Comparison of ENCODE assay signal across 30 cellular contexts in genomic region chr1:247060771-247061170, GRCh38. TPM values are rescaled to one million over a fixed set of nuclear protein-coding genes. Genes with fewer than 3 reads are reported as not detected.
"Had no signal": no experiment of that assay in that cellular context is flagged by ENCODE, and none has a peak within 500 bp of the region (broad histone marks: within the 10 kb centered on the region; RNA-seq: fewer than 3 reads in every experiment).

No MANE protein-coding gene starts in this region.

- FAIRE-seq: colon, frontal cortex had no signal

- H3K4me1 ChIP-seq: adrenal gland had no signal

- ATAC-seq: activated CD4-positive, CD25-positive, alpha-beta regulatory T cell treated with anti-CD3 and anti-CD28 coated beads, Interleukin-2, amount 50 U/mL, for 24 hours; activated CD8-positive, alpha-beta memory T cell treated with anti-CD3 and anti-CD28 coated beads, Interleukin-2, amount 10 ng/mL, durations not matched to agents 7 days and 5 days; activated CD8-positive, alpha-beta T cell treated with anti-CD3 and anti-CD28 coated beads, Interleukin-2, amount 10 ng/mL, durations not matched to agents 7 days and 5 days; activated naive CD8-positive, alpha-beta T cell treated with anti-CD3 and anti-CD28 coated beads, Interleukin-2, amount 50 U/mL, for 24 hours; body of pancreas; effector memory CD8-positive, alpha-beta T cell had no signal

- DNase-seq: activated B cell treated with CpG ODN at 0.5 μM for 24 hours; activated CD4-positive, alpha-beta memory T cell treated with anti-CD3 and anti-CD28 coated beads for 36 hours; activated CD4-positive, alpha-beta T cell treated with anti-CD3 and anti-CD28 coated beads for 48 hours; activated CD8-positive, alpha-beta memory T cell treated with anti-CD3 and anti-CD28 coated beads, Interleukin-2, amount 10 ng/mL, durations not matched to agents 7 days and 5 days; activated CD8-positive, alpha-beta memory T cell treated with anti-CD3 and anti-CD28 coated beads, Interleukin-2, amount 50 U/mL, for 4 hours; activated CD8-positive, alpha-beta T cell treated with anti-CD3 and anti-CD28 coated beads, Interleukin-2, amount 10 ng/mL, durations not matched to agents 7 days and 5 days; activated effector memory CD4-positive, alpha-beta T cell treated with anti-CD3 and anti-CD28 coated beads, Interleukin-2, amount 50 U/mL, for 16 hours; activated naive CD4-positive, alpha-beta T cell treated with anti-CD3 and anti-CD28 coated beads for 36 hours; activated naive CD8-positive, alpha-beta T cell treated with anti-CD3 and anti-CD28 coated beads for 36 hours; activated naive CD8-positive, alpha-beta T cell treated with anti-CD3 and anti-CD28 coated beads, Interleukin-2, amount 50 U/mL, for 24 hours; activated T-cell treated with anti-CD3 and anti-CD28 coated beads, Interleukin-2, amount 50 U/mL, for 1 hour; activated T-cell treated with anti-CD3 and anti-CD28 coated beads, Interleukin-2, amount 50 U/mL, for 48 hours; adrenal gland; amygdala; aorta; body of pancreas; caudate nucleus; cortex of kidney; dermis blood vessel endothelial cell; effector CD4-positive, alpha-beta T cell; effector memory CD8-positive, alpha-beta T cell; erythroblast; foreskin fibroblast; head of caudate nucleus; T-helper 2 cell; WERI-Rb-1 had no signal

- H3K4me3 ChIP-seq: adrenal gland, body of pancreas, esophagus muscularis mucosa had no signal

- H3K27me3 ChIP-seq: adrenal gland, body of pancreas, esophagus muscularis mucosa had no signal

- H3K27ac ChIP-seq: adrenal gland, body of pancreas, esophagus muscularis mucosa, WERI-Rb-1 had no signal

- H3K9me3 ChIP-seq: esophagus muscularis mucosa had no signal

- H3K36me3 ChIP-seq: adrenal gland, esophagus muscularis mucosa had no signal

RNA-seq across cellular contexts. Expression of gene ZNF695, which starts 52.9 kb away (rescaled TPM):
- total RNA-seq: aorta, body of pancreas, esophagus muscularis mucosa had no signal
- polyA plus RNA-seq: aorta had no signal
